Comparison of ENCODE assay signal across 29 cellular contexts in the genomic region with DNA sequence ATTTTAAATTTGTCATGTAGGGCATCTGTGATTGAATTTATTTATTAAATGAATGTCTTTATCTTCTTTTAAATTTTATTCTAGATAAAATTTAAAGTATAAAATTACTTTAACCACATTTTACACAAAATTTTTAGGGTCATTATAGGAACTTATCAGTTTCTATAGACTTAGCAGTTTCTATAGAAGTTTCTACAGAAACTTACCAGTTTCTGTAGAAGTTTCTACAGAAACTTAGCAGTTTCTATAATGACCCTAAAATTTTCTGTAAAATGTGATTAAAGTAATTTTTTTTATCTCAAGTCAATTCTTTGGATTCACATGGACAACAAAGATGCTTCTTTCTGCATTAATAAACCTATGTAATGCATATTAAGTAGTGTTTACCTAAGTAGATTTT.
"Had no signal": no experiment of that assay in that cellular context is flagged by ENCODE, and none has a peak within 500 bp of the region (broad histone marks: within the 10 kb centered on the region; RNA-seq: fewer than 3 reads in every experiment).

No MANE protein-coding gene starts in this region.

- H3K27me3 Mint-ChIP-seq: naive thymus-derived CD8-positive, alpha-beta T cell; natural killer cell treated with Interleukin-12 subunit alpha and Interleukin-12 subunit beta and Interleukin-15 and Interleukin-18, amount 100 ng/mL, for 72 hours; progenitor cell of endocrine pancreas; stimulated activated naive B cell treated with anti-CD40 and anti-IgM and Interleukin-4, amounts not matched to agents 10 μg/mL and 1 μg/mL and 100 μg/mL, for 72 hours; stimulated activated naive CD8-positive, alpha-beta T cell treated with anti-CD3 and anti-CD28 coated beads, Interleukin-15, Interleukin-2, amounts not matched to agents 100 ng/mL and 50 ng/mL, for 24 hours; type B pancreatic cell had no signal

- H3K4me3 Mint-ChIP-seq: naive thymus-derived CD8-positive, alpha-beta T cell; natural killer cell treated with Interleukin-12 subunit alpha and Interleukin-12 subunit beta and Interleukin-15 and Interleukin-18, amount 100 ng/mL, for 72 hours; nephron progenitor cell; neural crest cell; stimulated activated effector memory CD8-positive, alpha-beta T cell treated with anti-CD3 and anti-CD28 coated beads, Interleukin-12 subunit alpha, Interleukin-12 subunit beta, amount 100 ng/mL, for 72 hours; stimulated activated naive B cell treated with anti-CD40 and anti-IgM and Interleukin-4, amounts not matched to agents 10 μg/mL and 1 μg/mL and 100 μg/mL, for 72 hours; stimulated activated naive CD8-positive, alpha-beta T cell treated with anti-CD3 and anti-CD28 coated beads, Interleukin-15, Interleukin-2, amounts not matched to agents 100 ng/mL and 50 ng/mL, for 24 hours; type B pancreatic cell had no signal

- H3K4me1 ChIP-seq: parathyroid adenoma, psoas muscle, right lobe of liver, sigmoid colon, stomach, testis, tibial artery, transverse colon, upper lobe of right lung, uterus had no signal

- H3K27ac ChIP-seq: neutrophil, parathyroid adenoma, psoas muscle, right lobe of liver, sigmoid colon, stomach, testis, tibial artery, transverse colon, upper lobe of right lung, uterus had no signal

- H3K4me3 ChIP-seq: psoas muscle, right lobe of liver, sigmoid colon, stomach, testis, tibial artery, transverse colon, upper lobe of right lung, uterus had no signal

- H3K36me3 ChIP-seq: neutrophil, right lobe of liver, sigmoid colon, stomach, tibial artery, transverse colon, upper lobe of right lung, uterus had no signal

- H3K36me3 Mint-ChIP-seq: naive thymus-derived CD8-positive, alpha-beta T cell; stimulated activated effector memory CD8-positive, alpha-beta T cell treated with anti-CD3 and anti-CD28 coated beads, Interleukin-12 subunit alpha, Interleukin-12 subunit beta, amount 100 ng/mL, for 72 hours; stimulated activated naive B cell treated with anti-CD40 and anti-IgM and Interleukin-4, amounts not matched to agents 10 μg/mL and 1 μg/mL and 100 μg/mL, for 72 hours; type B pancreatic cell had no signal

- H2AFZ ChIP-seq: parathyroid adenoma had no signal

- H3K79me2 ChIP-seq: parathyroid adenoma had no signal

- H3K27me3 ChIP-seq: neutrophil, right lobe of liver, sigmoid colon, stomach, testis, tibial artery, transverse colon, upper lobe of right lung, uterus had no signal

- H3K4me1 Mint-ChIP-seq: naive thymus-derived CD8-positive, alpha-beta T cell; nephron progenitor cell; neural crest cell; stimulated activated effector memory CD8-positive, alpha-beta T cell treated with anti-CD3 and anti-CD28 coated beads, Interleukin-12 subunit alpha, Interleukin-12 subunit beta, amount 100 ng/mL, for 72 hours; stimulated activated naive B cell treated with anti-CD40 and anti-IgM and Interleukin-4, amounts not matched to agents 10 μg/mL and 1 μg/mL and 100 μg/mL, for 72 hours had no signal

- FAIRE-seq: small intestine had no signal

- H3K27ac Mint-ChIP-seq: naive thymus-derived CD8-positive, alpha-beta T cell; natural killer cell treated with Interleukin-12 subunit alpha and Interleukin-12 subunit beta and Interleukin-15 and Interleukin-18, amount 100 ng/mL, for 72 hours; nephron progenitor cell; progenitor cell of endocrine pancreas; stimulated activated effector memory CD8-positive, alpha-beta T cell treated with anti-CD3 and anti-CD28 coated beads, Interleukin-12 subunit alpha, Interleukin-12 subunit beta, amount 100 ng/mL, for 72 hours; stimulated activated naive B cell treated with anti-CD40 and anti-IgM and Interleukin-4, amounts not matched to agents 10 μg/mL and 1 μg/mL and 100 μg/mL, for 72 hours; stimulated activated naive CD8-positive, alpha-beta T cell treated with anti-CD3 and anti-CD28 coated beads, Interleukin-15, Interleukin-2, amounts not matched to agents 100 ng/mL and 50 ng/mL, for 24 hours; type B pancreatic cell had no signal

- DNase-seq: naive thymus-derived CD8-positive, alpha-beta T cell; nephron progenitor cell; nucleus accumbens; posterior cingulate gyrus; psoas muscle; right cardiac atrium; right lobe of liver; sigmoid colon; small intestine; stimulated activated CD4-positive, alpha-beta T cell treated with anti-CD3 and anti-CD28 coated beads, Interleukin-15, amount 100 ng/mL, for 24 hours; stimulated activated CD4-positive, alpha-beta T cell treated with anti-CD3 and anti-CD28 coated beads, Interleukin-2, amount 100 ng/mL, for 24 hours; stimulated activated CD4-positive, alpha-beta T cell treated with anti-CD3 and anti-CD28 coated beads, Interleukin-2, amount 100 ng/mL, for 48 hours; stimulated activated CD4-positive, alpha-beta T cell treated with anti-CD3 and anti-CD28 coated beads, Interleukin-4, amount 100 ng/mL, for 24 hours; stimulated activated naive B cell treated with anti-CD40 and anti-IgM and Interleukin-4, amounts not matched to agents 10 μg/mL and 1 μg/mL and 100 μg/mL, for 72 hours; stimulated activated naive CD4-positive, alpha-beta T cell treated with Interleukin-2 at 50 U/mL for 16 hours; stomach; testis; tibial artery; transverse colon; upper lobe of right lung; uterus had no signal

- H3K9me3 ChIP-seq: neutrophil, psoas muscle, right lobe of liver, sigmoid colon, testis, tibial artery, transverse colon, upper lobe of right lung, uterus had no signal

- ATAC-seq: naive thymus-derived CD8-positive, alpha-beta T cell; natural killer cell treated with Interleukin-12 subunit alpha and Interleukin-12 subunit beta and Interleukin-15 and Interleukin-18, amount 100 ng/mL, for 72 hours; psoas muscle; right cardiac atrium; right lobe of liver; stimulated activated effector memory CD8-positive, alpha-beta T cell treated with anti-CD3 and anti-CD28 coated beads, Interleukin-12 subunit alpha, Interleukin-12 subunit beta, amount 100 ng/mL, for 72 hours; stimulated activated naive B cell treated with anti-CD40 and anti-IgM and Interleukin-4, amounts not matched to agents 10 μg/mL and 1 μg/mL and 100 μg/mL, for 72 hours; upper lobe of right lung had no signal

- H3K9ac ChIP-seq: parathyroid adenoma had no signal
